Comparison of ENCODE assay signal across 1 cellular context in the genomic region with DNA sequence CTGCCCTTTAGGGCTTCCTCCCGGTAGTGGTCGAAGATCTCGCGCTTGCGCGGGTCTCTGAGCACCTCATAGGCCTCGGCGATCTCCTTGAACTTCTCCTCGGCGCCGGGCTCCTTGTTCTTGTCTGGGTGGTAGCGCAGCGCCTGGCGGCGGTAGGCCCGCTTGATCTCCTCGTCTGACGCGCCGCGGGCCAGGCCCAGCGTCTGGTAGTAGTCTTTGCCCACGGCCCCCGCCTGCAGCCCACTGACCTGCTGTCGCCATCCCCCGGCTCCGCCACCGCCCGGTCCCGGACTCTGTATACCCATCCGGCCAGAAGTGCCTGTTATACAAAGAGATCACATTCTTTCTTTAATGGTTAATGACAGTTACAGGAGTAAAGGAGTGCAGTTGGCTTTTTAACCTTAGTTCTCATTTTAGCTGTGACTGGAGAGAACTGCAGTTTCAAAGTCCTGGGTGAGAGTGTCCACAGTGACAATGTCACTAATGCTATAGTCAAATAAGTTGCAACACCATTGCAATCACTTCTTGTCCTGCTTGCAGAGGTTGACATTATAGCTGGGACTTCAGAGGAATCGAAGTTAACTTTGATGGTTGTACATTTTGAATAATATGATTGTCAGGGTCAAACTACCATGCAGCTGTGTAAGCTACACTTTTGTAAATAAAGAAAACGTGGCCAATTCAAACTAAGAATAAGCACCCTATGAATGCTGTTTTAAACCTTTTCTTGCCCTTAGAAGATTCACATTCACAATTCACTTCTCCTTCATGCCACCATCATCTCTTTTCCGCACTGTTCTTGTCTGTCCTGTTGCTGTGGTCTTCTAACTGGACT.
TF ChIP-seq lines count a peak whose summit lies in the region.

No MANE protein-coding gene starts in this region.

TF ChIP-seq in HepG2, 621 proteins besides CTCF, POLR2A, EP300 and RAD21 (continued from another document and continues in another):
- TF ChIP-seq, protein P1, sequence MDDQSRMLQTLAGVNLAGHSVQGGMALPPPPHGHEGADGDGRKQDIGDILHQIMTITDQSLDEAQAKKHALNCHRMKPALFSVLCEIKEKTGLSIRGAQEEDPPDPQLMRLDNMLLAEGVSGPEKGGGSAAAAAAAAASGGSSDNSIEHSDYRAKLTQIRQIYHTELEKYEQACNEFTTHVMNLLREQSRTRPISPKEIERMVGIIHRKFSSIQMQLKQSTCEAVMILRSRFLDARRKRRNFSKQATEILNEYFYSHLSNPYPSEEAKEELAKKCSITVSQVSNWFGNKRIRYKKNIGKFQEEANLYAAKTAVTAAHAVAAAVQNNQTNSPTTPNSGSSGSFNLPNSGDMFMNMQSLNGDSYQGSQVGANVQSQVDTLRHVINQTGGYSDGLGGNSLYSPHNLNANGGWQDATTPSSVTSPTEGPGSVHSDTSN (CRISPR knock-in tag; IDR thresholded peaks at IDR 0.05; ENCODE audit: borderline replicate concordance) = no peak
- TF ChIP-seq ZNF83 (CRISPR knock-in tag; IDR thresholded peaks at IDR 0.05; ENCODE audit: borderline replicate concordance) (no peak), KLF13 (CRISPR knock-in tag; IDR thresholded peaks at IDR 0.05) (no peak), ZNF839 (CRISPR knock-in tag; IDR thresholded peaks at IDR 0.05; ENCODE audit: borderline replicate concordance) (no peak), ZNF737 (CRISPR knock-in tag; IDR thresholded peaks at IDR 0.05; ENCODE audit: borderline replicate concordance) (no peak), SIX1 (CRISPR knock-in tag; IDR thresholded peaks at IDR 0.05; ENCODE audit: borderline replicate concordance) (peak; percentile 79; the same call in 1 of the 2 replicates), HNRNPK (IDR thresholded peaks at IDR 0.05; ENCODE audit: low read depth, low read length, poor library complexity, severe bottlenecking) (no peak), ZNF17 (CRISPR knock-in tag; IDR thresholded peaks at IDR 0.05) (no peak), GFI1 (CRISPR knock-in tag; IDR thresholded peaks at IDR 0.05; ENCODE audit: borderline replicate concordance) (peak; percentile 86; the same call in 1 of the 2 replicates), TP53 (CRISPR knock-in tag; conservative IDR thresholded peaks at IDR 0.05) (no peak), ZNF776 (CRISPR knock-in tag; IDR thresholded peaks at IDR 0.05) (no peak), SALL2 (CRISPR knock-in tag; IDR thresholded peaks at IDR 0.05) (no peak), EZH2 (conservative IDR thresholded peaks at IDR 0.05; ENCODE audit: low read depth, low read length) (no peak), ZNF205 (CRISPR knock-in tag; IDR thresholded peaks at IDR 0.05) (peak; percentile 64; the same call in 1 of the 2 replicates), SIX4 (CRISPR knock-in tag; IDR thresholded peaks at IDR 0.05) (peak; percentile 46; the same call in 1 of the 2 replicates), ZKSCAN1 (IDR thresholded peaks at IDR 0.05; ENCODE audit: low read length) (no peak), PHF21A (CRISPR knock-in tag; IDR thresholded peaks at IDR 0.05) (peak; percentile 57; the same call in 1 of the 2 replicates), ZBTB20 (CRISPR knock-in tag; IDR thresholded peaks at IDR 0.05; ENCODE audit: borderline replicate concordance, low read depth) (peak; percentile 89; the same call in 1 of the 2 replicates), SKI (IDR thresholded peaks at IDR 0.05; ENCODE audit: partially characterized antibody) (peak; percentile 82), THYN1 (CRISPR knock-in tag; IDR thresholded peaks at IDR 0.05; ENCODE audit: borderline replicate concordance, low read depth) (no peak), ZNF678 (CRISPR knock-in tag; IDR thresholded peaks at IDR 0.05) (no peak), ZNF264 (CRISPR knock-in tag; IDR thresholded peaks at IDR 0.05) (peak; percentile 68; the same call in 1 of the 2 replicates), SMC3 (IDR thresholded peaks at IDR 0.05; ENCODE audit: low read length) (no peak), SP140L (CRISPR knock-in tag; IDR thresholded peaks at IDR 0.05; ENCODE audit: borderline replicate concordance) (peak; percentile 70; the same call in 1 of the 2 replicates), NR2F1 (CRISPR knock-in tag; IDR thresholded peaks at IDR 0.05) (peak; percentile 58 to 92; a peak in 3 of 4 replicates), HHEX (CRISPR knock-in tag; IDR thresholded peaks at IDR 0.05) (peak; percentile 86), SOX13 (IDR thresholded peaks at IDR 0.05) (peak; percentile 82; the same call in 1 of the 2 replicates), SOX13 (CRISPR knock-in tag; conservative IDR thresholded peaks at IDR 0.05 in 1 of 2, IDR thresholded peaks at IDR 0.05 in 1 of 2) (peak in 1 of 2 experiments; percentile 95; a peak in 2 of 4 replicates), SIN3B (IDR thresholded peaks at IDR 0.05; ENCODE audit: low read length) (no peak), ZFY (CRISPR knock-in tag; IDR thresholded peaks at IDR 0.05) (no peak), NFIC (IDR thresholded peaks at IDR 0.05; ENCODE audit: low read length) (peak; percentile 79), HNRNPH1 (optimal IDR thresholded peaks at IDR 0.05; ENCODE audit: low read depth, low read length) (no peak), RXRB (CRISPR knock-in tag; IDR thresholded peaks at IDR 0.05; ENCODE audit: borderline replicate concordance) (peak; percentile 89), MAFK (conservative IDR thresholded peaks at IDR 0.05 in 1 of 2, IDR thresholded peaks at IDR 0.05 in 1 of 2; ENCODE audit: low read length in 2 of 2) (no peak), ZMYM3 (CRISPR knock-in tag; IDR thresholded peaks at IDR 0.05) (0 out of 2 replicates have a peak, but pooled peaks have one; percentile 54), ESRRA (CRISPR knock-in tag; IDR thresholded peaks at IDR 0.05; ENCODE audit: low read depth) (peak; percentile 95), NFYB (CRISPR knock-in tag; IDR thresholded peaks at IDR 0.05) (no peak), RBM39 (IDR thresholded peaks at IDR 0.05; ENCODE audit: low read depth, low read length, poor library complexity, severe bottlenecking) (no peak), ZNF251 (CRISPR knock-in tag; IDR thresholded peaks at IDR 0.05) (no peak), SP4 (CRISPR knock-in tag; IDR thresholded peaks at IDR 0.05) (peak; percentile 35; the same call in 1 of the 2 replicates), SCMH1 (CRISPR knock-in tag; IDR thresholded peaks at IDR 0.05; ENCODE audit: borderline replicate concordance) (no peak), HOXA3 (CRISPR knock-in tag; IDR thresholded peaks at IDR 0.05) (peak; percentile 68), ETV6 (CRISPR knock-in tag; conservative IDR thresholded peaks at IDR 0.05) (no peak), ZNF547 (CRISPR knock-in tag; IDR thresholded peaks at IDR 0.05) (no peak), STAT5B (CRISPR knock-in tag; IDR thresholded peaks at IDR 0.05) (0 out of 2 replicates have a peak, but pooled peaks have one; percentile 34)
- TF ChIP-seq, protein P2, sequence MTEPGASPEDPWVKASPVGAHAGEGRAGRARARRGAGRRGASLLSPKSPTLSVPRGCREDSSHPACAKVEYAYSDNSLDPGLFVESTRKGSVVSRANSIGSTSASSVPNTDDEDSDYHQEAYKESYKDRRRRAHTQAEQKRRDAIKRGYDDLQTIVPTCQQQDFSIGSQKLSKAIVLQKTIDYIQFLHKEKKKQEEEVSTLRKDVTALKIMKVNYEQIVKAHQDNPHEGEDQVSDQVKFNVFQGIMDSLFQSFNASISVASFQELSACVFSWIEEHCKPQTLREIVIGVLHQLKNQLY (CRISPR knock-in tag; IDR thresholded peaks at IDR 0.05) = peak; percentile 64; the same call in 1 of the 2 replicates
- TF ChIP-seq, protein P3, sequence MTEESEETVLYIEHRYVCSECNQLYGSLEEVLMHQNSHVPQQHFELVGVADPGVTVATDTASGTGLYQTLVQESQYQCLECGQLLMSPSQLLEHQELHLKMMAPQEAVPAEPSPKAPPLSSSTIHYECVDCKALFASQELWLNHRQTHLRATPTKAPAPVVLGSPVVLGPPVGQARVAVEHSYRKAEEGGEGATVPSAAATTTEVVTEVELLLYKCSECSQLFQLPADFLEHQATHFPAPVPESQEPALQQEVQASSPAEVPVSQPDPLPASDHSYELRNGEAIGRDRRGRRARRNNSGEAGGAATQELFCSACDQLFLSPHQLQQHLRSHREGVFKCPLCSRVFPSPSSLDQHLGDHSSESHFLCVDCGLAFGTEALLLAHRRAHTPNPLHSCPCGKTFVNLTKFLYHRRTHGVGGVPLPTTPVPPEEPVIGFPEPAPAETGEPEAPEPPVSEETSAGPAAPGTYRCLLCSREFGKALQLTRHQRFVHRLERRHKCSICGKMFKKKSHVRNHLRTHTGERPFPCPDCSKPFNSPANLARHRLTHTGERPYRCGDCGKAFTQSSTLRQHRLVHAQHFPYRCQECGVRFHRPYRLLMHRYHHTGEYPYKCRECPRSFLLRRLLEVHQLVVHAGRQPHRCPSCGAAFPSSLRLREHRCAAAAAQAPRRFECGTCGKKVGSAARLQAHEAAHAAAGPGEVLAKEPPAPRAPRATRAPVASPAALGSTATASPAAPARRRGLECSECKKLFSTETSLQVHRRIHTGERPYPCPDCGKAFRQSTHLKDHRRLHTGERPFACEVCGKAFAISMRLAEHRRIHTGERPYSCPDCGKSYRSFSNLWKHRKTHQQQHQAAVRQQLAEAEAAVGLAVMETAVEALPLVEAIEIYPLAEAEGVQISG (CRISPR knock-in tag; IDR thresholded peaks at IDR 0.05) = no peak
- TF ChIP-seq, protein P4, sequence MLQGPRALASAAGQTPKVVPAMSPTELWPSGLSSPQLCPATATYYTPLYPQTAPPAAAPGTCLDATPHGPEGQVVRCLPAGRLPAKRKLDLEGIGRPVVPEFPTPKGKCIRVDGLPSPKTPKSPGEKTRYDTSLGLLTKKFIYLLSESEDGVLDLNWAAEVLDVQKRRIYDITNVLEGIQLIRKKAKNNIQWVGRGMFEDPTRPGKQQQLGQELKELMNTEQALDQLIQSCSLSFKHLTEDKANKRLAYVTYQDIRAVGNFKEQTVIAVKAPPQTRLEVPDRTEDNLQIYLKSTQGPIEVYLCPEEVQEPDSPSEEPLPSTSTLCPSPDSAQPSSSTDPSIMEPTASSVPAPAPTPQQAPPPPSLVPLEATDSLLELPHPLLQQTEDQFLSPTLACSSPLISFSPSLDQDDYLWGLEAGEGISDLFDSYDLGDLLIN (CRISPR knock-in tag; IDR thresholded peaks at IDR 0.05; ENCODE audit: borderline replicate concordance) = no peak
- TF ChIP-seq, protein P5, sequence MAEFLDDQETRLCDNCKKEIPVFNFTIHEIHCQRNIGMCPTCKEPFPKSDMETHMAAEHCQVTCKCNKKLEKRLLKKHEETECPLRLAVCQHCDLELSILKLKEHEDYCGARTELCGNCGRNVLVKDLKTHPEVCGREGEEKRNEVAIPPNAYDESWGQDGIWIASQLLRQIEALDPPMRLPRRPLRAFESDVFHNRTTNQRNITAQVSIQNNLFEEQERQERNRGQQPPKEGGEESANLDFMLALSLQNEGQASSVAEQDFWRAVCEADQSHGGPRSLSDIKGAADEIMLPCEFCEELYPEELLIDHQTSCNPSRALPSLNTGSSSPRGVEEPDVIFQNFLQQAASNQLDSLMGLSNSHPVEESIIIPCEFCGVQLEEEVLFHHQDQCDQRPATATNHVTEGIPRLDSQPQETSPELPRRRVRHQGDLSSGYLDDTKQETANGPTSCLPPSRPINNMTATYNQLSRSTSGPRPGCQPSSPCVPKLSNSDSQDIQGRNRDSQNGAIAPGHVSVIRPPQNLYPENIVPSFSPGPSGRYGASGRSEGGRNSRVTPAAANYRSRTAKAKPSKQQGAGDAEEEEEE (CRISPR knock-in tag; IDR thresholded peaks at IDR 0.05; ENCODE audit: borderline replicate concordance) = peak; percentile 76; the same call in 1 of the 2 replicates
- TF ChIP-seq, protein P6, sequence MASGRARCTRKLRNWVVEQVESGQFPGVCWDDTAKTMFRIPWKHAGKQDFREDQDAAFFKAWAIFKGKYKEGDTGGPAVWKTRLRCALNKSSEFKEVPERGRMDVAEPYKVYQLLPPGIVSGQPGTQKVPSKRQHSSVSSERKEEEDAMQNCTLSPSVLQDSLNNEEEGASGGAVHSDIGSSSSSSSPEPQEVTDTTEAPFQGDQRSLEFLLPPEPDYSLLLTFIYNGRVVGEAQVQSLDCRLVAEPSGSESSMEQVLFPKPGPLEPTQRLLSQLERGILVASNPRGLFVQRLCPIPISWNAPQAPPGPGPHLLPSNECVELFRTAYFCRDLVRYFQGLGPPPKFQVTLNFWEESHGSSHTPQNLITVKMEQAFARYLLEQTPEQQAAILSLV (CRISPR knock-in tag; IDR thresholded peaks at IDR 0.05; ENCODE audit: borderline replicate concordance) = no peak
- TF ChIP-seq, protein P7, sequence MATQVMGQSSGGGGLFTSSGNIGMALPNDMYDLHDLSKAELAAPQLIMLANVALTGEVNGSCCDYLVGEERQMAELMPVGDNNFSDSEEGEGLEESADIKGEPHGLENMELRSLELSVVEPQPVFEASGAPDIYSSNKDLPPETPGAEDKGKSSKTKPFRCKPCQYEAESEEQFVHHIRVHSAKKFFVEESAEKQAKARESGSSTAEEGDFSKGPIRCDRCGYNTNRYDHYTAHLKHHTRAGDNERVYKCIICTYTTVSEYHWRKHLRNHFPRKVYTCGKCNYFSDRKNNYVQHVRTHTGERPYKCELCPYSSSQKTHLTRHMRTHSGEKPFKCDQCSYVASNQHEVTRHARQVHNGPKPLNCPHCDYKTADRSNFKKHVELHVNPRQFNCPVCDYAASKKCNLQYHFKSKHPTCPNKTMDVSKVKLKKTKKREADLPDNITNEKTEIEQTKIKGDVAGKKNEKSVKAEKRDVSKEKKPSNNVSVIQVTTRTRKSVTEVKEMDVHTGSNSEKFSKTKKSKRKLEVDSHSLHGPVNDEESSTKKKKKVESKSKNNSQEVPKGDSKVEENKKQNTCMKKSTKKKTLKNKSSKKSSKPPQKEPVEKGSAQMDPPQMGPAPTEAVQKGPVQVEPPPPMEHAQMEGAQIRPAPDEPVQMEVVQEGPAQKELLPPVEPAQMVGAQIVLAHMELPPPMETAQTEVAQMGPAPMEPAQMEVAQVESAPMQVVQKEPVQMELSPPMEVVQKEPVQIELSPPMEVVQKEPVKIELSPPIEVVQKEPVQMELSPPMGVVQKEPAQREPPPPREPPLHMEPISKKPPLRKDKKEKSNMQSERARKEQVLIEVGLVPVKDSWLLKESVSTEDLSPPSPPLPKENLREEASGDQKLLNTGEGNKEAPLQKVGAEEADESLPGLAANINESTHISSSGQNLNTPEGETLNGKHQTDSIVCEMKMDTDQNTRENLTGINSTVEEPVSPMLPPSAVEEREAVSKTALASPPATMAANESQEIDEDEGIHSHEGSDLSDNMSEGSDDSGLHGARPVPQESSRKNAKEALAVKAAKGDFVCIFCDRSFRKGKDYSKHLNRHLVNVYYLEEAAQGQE (IDR thresholded peaks at IDR 0.05; ENCODE audit: borderline replicate concordance in 1 of 2, low read depth in 1 of 2, low read length in 2 of 2) = 0 out of 4 replicates have a peak, but pooled peaks of 1 of the 2 experiments have one; percentile 54
